In the genomic region with DNA sequence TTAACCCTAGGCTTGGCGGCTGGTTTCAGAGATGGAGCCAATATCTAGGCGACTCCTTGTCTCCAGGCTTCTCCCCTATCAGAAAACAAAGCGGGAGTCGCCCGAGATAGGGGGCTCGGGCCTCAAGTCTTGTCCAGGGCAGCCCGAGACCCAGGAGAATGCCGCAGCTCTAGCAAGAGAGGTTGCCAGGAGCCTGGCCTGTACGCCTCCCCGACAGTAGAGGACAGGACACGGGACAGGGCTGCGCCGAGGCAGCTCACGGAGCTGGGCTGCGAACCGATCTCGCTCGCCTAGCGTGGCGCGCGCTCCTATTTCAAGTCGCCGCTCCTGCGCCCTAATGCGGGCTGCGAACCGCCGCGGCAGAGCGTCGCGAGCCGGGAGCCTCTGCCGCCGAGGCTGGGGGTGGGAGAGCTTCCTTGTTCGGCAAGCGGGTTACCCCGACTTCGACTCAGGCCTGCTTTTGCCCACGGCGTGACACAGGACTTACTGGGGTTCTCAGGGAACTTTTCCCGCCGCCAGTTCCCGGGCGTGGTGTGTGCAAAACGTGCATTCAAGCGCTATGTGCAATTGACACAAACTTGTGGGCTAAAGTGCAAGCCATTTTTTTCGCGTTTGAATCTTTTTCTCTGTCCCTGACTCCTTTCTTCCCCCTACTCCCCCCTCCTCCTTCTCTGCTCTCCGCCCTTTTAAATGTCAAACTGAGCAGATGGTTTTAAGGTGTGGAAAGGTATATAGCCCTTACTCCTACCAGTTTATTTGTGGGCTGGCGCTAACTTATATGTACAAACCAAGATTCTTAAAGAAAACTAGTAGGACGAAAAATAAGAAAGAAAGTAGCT, we compare ENCODE assay signal across 11 cellular contexts. TPM values are rescaled to one million over a fixed set of nuclear protein-coding genes. Genes with fewer than 3 reads are reported as not detected.
DNase-seq lines count a peak whose midpoint lies in the region; ATAC-seq and TF ChIP-seq lines count a peak whose summit lies in the region.
"Had no signal": no experiment of that assay in that cellular context is flagged by ENCODE, and none has a peak within 500 bp of the region (broad histone marks: within the 10 kb centered on the region; RNA-seq: fewer than 3 reads in every experiment).

No MANE protein-coding gene starts in this region.

- H3K4me2 ChIP-seq in neural progenitor cell = peak overlapping the region; percentile 97

- H3K4me3 Mint-ChIP-seq in neural progenitor cell = peak overlapping the region; percentile 97

- peaks cover 34% of the 10 kb centered on the region for H4K20me1 ChIP-seq in neural progenitor cell (ENCODE audit: low read depth)

- H3K27ac Mint-ChIP-seq in neural progenitor cell = no peak overlapping the region

- H3K4me1 ChIP-seq in neural progenitor cell = peaks cover 75% of the 10 kb centered on the region

- H3K9me3 ChIP-seq in neural progenitor cell (ENCODE audit: low read depth) = no peaks in the 10 kb centered on the region
- H3K9me3 ChIP-seq: SJSA1 had no signal

- peaks cover 78% of the 10 kb centered on the region for H3F3A ChIP-seq in neural progenitor cell (ENCODE audit: low read depth)

- TF ChIP-seq CTCF in GM20000 (IDR thresholded peaks at IDR 0.05; ENCODE audit: extremely low read depth, missing control alignments) (no peak), neural progenitor cell (IDR thresholded peaks at IDR 0.05) (no peak)

- H3K36me3 ChIP-seq in neural progenitor cell = no peaks in the 10 kb centered on the region
- H3K36me3 ChIP-seq: SJSA1 had no signal

- H2AFZ ChIP-seq in neural progenitor cell (replicated peaks) = no peak overlapping the region

- intact Hi-C loops in left cardiac atrium (cut with DNase I) = loop anchor here in 1 of 2 donors (5.0 to 10.0 kb wide), 2 partner anchors 127 to 601 kb away; no protein-coding TSS in a partner anchor

- H3K4me1 Mint-ChIP-seq in neural progenitor cell = peaks cover 62% of the 10 kb centered on the region

- no peaks in the 10 kb centered on the region for H3K36me3 Mint-ChIP-seq in neural progenitor cell

- H3K27ac ChIP-seq in neural progenitor cell = no peak overlapping the region
- H3K27ac ChIP-seq: SJSA1 had no signal

- peak overlapping the region; percentile 77 for H3K4me3 ChIP-seq in neural progenitor cell
- H3K4me3 ChIP-seq: SJSA1 had no signal

- DNase-seq in GM20000 (ENCODE audit: low spot score) (peak; percentile 35), NCI-H69 (lab: John Stamatoyannopoulos, UW) (peak; percentile 70), left cardiac atrium (no peak), neural progenitor cell (ENCODE audit: low spot score) (peak; percentile 83), GM19240 (ENCODE audit: insufficient read length, low spot score) (no peak), SW480 (ENCODE audit: low spot score) (no peak)
- no peak for DNase-seq in stimulated activated CD4-positive, alpha-beta T cell treated with anti-CD3 and anti-CD28 coated beads, Interleukin-12 subunit alpha, Interleukin-12 subunit beta, amount 100 ng/mL, for 4 hours
- DNase-seq: activated CD8-positive, alpha-beta memory T cell treated with anti-CD3 and anti-CD28 coated beads, Interleukin-2, amount 50 U/mL, for 48 hours; NCI-H2081 treated with DMSO at 0.1 percent for 48 hours had no signal

- no peaks in the 10 kb centered on the region for H3K9me3 Mint-ChIP-seq in neural progenitor cell

- H3K79me2 ChIP-seq in neural progenitor cell (ENCODE audit: low read depth) = no peaks in the 10 kb centered on the region

- no peak overlapping the region for H3K9ac ChIP-seq in neural progenitor cell

- peak; percentile 5 to 10 for ATAC-seq in left cardiac atrium
- ATAC-seq in HG02970 (IDR thresholded peaks at IDR 0.05; ENCODE audit: low FRiP score, unreplicated experiment) = no peak

- H3K27me3 ChIP-seq in neural progenitor cell = peaks cover 94% of the 10 kb centered on the region

- peaks cover 81% of the 10 kb centered on the region for H3K27me3 Mint-ChIP-seq in neural progenitor cell (ENCODE audit: insufficient read depth, low read depth)

RNA-seq across cellular contexts. Expression of a gene that starts 2.4 kb away (rescaled TPM):
- total RNA-seq in left cardiac atrium (10 to 100 TPM; 59.5 to 77.9 TPM), neural progenitor cell (ENCODE audit: low replicate concordance) (1.3 and 5.0 TPM in 2 replicates)

Comparison
In these comparisons a context has a peak if more than half of its experiments do, and no peak if none do; other contexts are left out.
1. DNase-seq: peak in GM20000 (single experiment), NCI-H69 (single experiment) and neural progenitor cell (single experiment); none in left cardiac atrium (single experiment), stimulated activated CD4-positive, alpha-beta T cell treated with anti-CD3 and anti-CD28 coated beads, Interleukin-12 subunit alpha, Interleukin-12 subunit beta, amount 100 ng/mL, for 4 hours (single experiment), GM19240 (single experiment) and SW480 (single experiment).
2. RNA of a gene that starts 2.4 kb away (total RNA-seq): 59.5 to 77.9 TPM in left cardiac atrium; 1.3 to 5.0 TPM in neural progenitor cell; every median in the first group is over 10 times any median in the second.